26 cellular contexts compared by ENCODE assay signal in the genomic region with DNA sequence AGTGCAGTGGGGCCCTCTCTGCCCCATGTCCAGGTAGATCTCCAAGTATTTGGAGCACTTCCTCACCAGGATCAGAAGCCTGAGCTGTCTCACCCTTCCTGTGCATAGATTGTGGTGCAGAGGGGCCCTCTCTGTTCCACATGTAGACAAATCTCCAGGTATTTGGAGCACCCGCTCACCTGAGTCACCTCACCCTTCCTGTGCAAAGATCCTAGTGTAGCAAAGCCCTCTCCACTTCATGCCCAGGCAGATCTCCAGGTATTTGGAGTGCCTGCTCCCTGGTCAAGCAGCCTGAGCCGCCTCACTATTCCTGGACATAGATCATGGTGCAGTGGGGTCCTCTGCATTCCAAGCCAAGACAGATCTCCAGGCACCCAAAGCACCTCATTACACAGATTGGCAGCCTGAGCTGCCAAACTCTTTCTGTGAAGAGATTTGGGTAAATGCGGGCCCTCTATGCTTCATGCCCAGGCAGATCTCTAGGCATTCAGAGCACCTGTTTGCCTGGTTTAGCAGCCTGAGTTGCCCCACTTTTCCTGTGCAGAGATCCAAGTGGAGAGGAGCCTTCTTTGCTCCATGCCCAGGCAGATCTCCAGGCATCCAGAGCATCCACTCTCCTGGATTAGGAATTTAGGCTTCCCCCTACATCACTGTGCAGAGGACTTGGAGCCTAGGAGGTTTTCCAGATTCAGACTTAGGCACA.
DNase-seq lines count a peak whose midpoint lies in the region; ATAC-seq, FAIRE-seq and TF ChIP-seq lines count a peak whose summit lies in the region.
"Had no signal": no experiment of that assay in that cellular context is flagged by ENCODE, and none has a peak within 500 bp of the region (broad histone marks: within the 10 kb centered on the region; RNA-seq: fewer than 3 reads in every experiment).

No MANE protein-coding gene starts in this region.

- H3K9me3 ChIP-seq in breast epithelium (peaks cover 17 to 19% of the 10 kb centered on the region in 2 donors), HAP-1 (0 out of 2 replicates have a peak, but pooled peaks cover 3% of the 10 kb centered on the region)
- H3K9me3 ChIP-seq: Caco-2 had no signal

- no peak overlapping the region for H2BK120ac ChIP-seq in mesendoderm (ENCODE audit: low read depth, low read length)

- DNase-seq in MCF 10A (ENCODE audit: unreplicated experiment) (no peak), breast epithelium (ENCODE audit: low spot score in 2 of 2) (no peak), bronchial epithelial cell (ENCODE audit: low read depth) (no peak), mesendoderm (peak; percentile 23), HAP-1 (ENCODE audit: low spot score in 2 of 2) (no peak), NCI-H128 (lab: John Stamatoyannopoulos, UW; ENCODE audit: unreplicated experiment) (no peak)
- DNase-seq in NK-92 treated with Interleukin-12 subunit alpha and Interleukin-12 subunit beta, amount 100 ng/mL, for 24 hours (lab: John Stamatoyannopoulos, UW), result no peak
- DNase-seq: Caco-2; CD4-positive, CD25-positive, alpha-beta regulatory T cell; CD8-positive, alpha-beta T cell; DMS153; DND-41; GM23248; H7; HFFc6 had no signal

- no peak overlapping the region for H3K18ac ChIP-seq in mesendoderm (ENCODE audit: low read length)

- no peak overlapping the region for H3K4me3 Mint-ChIP-seq in MCF 10A (ENCODE audit: unreplicated experiment)
- H3K4me3 Mint-ChIP-seq: B cell; CD4-positive, CD25-positive, alpha-beta regulatory T cell; CD8-positive, alpha-beta T cell; HFFc6 had no signal

- H3K27me3 Mint-ChIP-seq in MCF 10A (ENCODE audit: insufficient read depth, unreplicated experiment), result no peaks in the 10 kb centered on the region
- H3K27me3 Mint-ChIP-seq: B cell had no signal

- H3K4me3 ChIP-seq in breast epithelium (no peak overlapping the region), bronchial epithelial cell (ENCODE audit: low read depth, low read length) (no peak overlapping the region), mesendoderm (ENCODE audit: low read length) (no peak overlapping the region), HAP-1 (no peak overlapping the region)
- H3K4me3 ChIP-seq: BLaER1, GM12878, GM23248 had no signal

- POLR2A ChIA-PET in MCF 10A (lab: Yijun Ruan, JAX), result interaction anchor here (0.7 to 2.4 kb wide), 3 partner anchors 18 to 33 kb away, joined by 3 to 6 read pairs (median 3); no protein-coding TSS in a partner anchor

- H2BK15ac ChIP-seq in mesendoderm (replicated peaks; ENCODE audit: low read depth), result no peak overlapping the region

- peaks cover 4% of the 10 kb centered on the region for H3K9me3 Mint-ChIP-seq in MCF 10A (ENCODE audit: unreplicated experiment)

- peak; percentile 52 for FAIRE-seq in bronchial epithelial cell (lab: Jason Lieb, UNC)
- FAIRE-seq: A204.1, G401.6, GM12878, GM19239, H1 had no signal

- CTCF ChIA-PET in MCF 10A (lab: Yijun Ruan, JAX), result no interaction called here

- no peak overlapping the region for H2BK5ac ChIP-seq in mesendoderm (ENCODE audit: low read length)

- WGBS in mesendoderm (ENCODE audit: extremely low coverage, insufficient coverage, low lambda C conversion rate), result no CpG with 5 or more reads among the region's 3 CpGs

- H3K27ac Mint-ChIP-seq in MCF 10A (ENCODE audit: low read depth, unreplicated experiment), result peak overlapping the region; percentile 16
- H3K27ac Mint-ChIP-seq: B cell; CD4-positive, CD25-positive, alpha-beta regulatory T cell; CD8-positive, alpha-beta T cell; HFFc6 had no signal

- in situ Hi-C loops in HAP-1 (cut with MboI; ENCODE audit: low sequenced_read_pairs), result no loop called here

- no peak overlapping the region for H2AK5ac ChIP-seq in mesendoderm (ENCODE audit: low read length)

- H3K27ac ChIP-seq in breast epithelium (no peak overlapping the region), mesendoderm (ENCODE audit: low read depth, low read length) (no peak overlapping the region)
- H3K27ac ChIP-seq: 22Rv1, BLaER1, C4-2B, GM23248 had no signal

- H3K27me3 ChIP-seq in breast epithelium (no peaks in the 10 kb centered on the region), bronchial epithelial cell (ENCODE audit: control insufficient read depth, insufficient read depth, low read length) (no peaks in the 10 kb centered on the region), mesendoderm (ENCODE audit: insufficient read depth, low read length, poor library complexity) (no peaks in the 10 kb centered on the region), HAP-1 (ENCODE audit: low read depth) (peaks cover 3% of the 10 kb centered on the region)
- H3K27me3 ChIP-seq: BLaER1 had no signal

- H4K5ac ChIP-seq in mesendoderm (ENCODE audit: low read length), result no peak overlapping the region

- no peaks in the 10 kb centered on the region for H3K79me2 ChIP-seq in mesendoderm (ENCODE audit: control insufficient read depth, insufficient read depth, low read length)

- no peak for TF ChIP-seq POLR2A in breast epithelium (IDR thresholded peaks at IDR 0.05)

- no peak overlapping the region for H3K9ac ChIP-seq in mesendoderm (ENCODE audit: low read length)
- H3K9ac ChIP-seq: BLaER1, GM23248 had no signal

- H3K4ac ChIP-seq in mesendoderm (ENCODE audit: low read depth, low read length), result no peak overlapping the region

- H3K23ac ChIP-seq in mesendoderm (ENCODE audit: low read length), result no peak overlapping the region

- H3K4me2 ChIP-seq in mesendoderm (ENCODE audit: low read length), result no peak overlapping the region
- H3K4me2 ChIP-seq: BLaER1 had no signal

- peak; percentile 87 for ATAC-seq in esophagus mucosa
- ATAC-seq: CD8-positive, alpha-beta T cell; GM12878; HCT116 had no signal

- H4K8ac ChIP-seq in mesendoderm (ENCODE audit: low read depth, low read length), result no peak overlapping the region

- peaks cover 13% of the 10 kb centered on the region for H3K36me3 Mint-ChIP-seq in MCF 10A (ENCODE audit: insufficient read depth, unreplicated experiment)
- H3K36me3 Mint-ChIP-seq: CD4-positive, CD25-positive, alpha-beta regulatory T cell; CD8-positive, alpha-beta T cell had no signal

- H3K56ac ChIP-seq in mesendoderm (ENCODE audit: low read length), result no peak overlapping the region

- H3K4me1 ChIP-seq in breast epithelium, result no peaks in the 10 kb centered on the region
- H3K4me1 ChIP-seq in mesendoderm (ENCODE audit: control insufficient read depth, low read depth, low read length), result no peaks in the 10 kb centered on the region
- no peaks in the 10 kb centered on the region for H3K4me1 ChIP-seq in HAP-1
- H3K4me1 ChIP-seq: BLaER1, Caco-2 had no signal

- BruUV-seq in MCF 10A (replicated peaks; lab: Mats Ljungman, UMichigan), result no TSS peak

- no peaks in the 10 kb centered on the region for H3K36me3 ChIP-seq in breast epithelium
- H3K36me3 ChIP-seq in bronchial epithelial cell (ENCODE audit: control insufficient read depth, insufficient read depth, low read length), result no peaks in the 10 kb centered on the region
- H3K36me3 ChIP-seq in mesendoderm (ENCODE audit: control insufficient read depth, insufficient read depth, low read length), result no peaks in the 10 kb centered on the region
- H3K36me3 ChIP-seq in HAP-1 (replicated peaks), result no peaks in the 10 kb centered on the region
- H3K36me3 ChIP-seq: BLaER1 had no signal

- intact Hi-C loops in MCF 10A (cut with micrococcal nuclease), result loop anchor here (10.0 kb wide), 1 partner anchor 225 kb away; no protein-coding TSS in a partner anchor
- intact Hi-C loops in breast epithelium (cut with DNase I; ENCODE audit: low total_unique reads), result no loop called here

- TF ChIP-seq CTCF in MCF 10A (IDR thresholded peaks at IDR 0.05; ENCODE audit: unreplicated experiment) (no peak), breast epithelium (IDR thresholded peaks at IDR 0.05) (no peak), bronchial epithelial cell (IDR thresholded peaks at IDR 0.05; ENCODE audit: insufficient read depth, low read length, severe bottlenecking) (no peak)

- no peaks in the 10 kb centered on the region for H3K79me1 ChIP-seq in mesendoderm (ENCODE audit: low read length)

- H3K4me1 Mint-ChIP-seq in MCF 10A (ENCODE audit: insufficient read depth, unreplicated experiment), result peaks cover 35% of the 10 kb centered on the region
- H3K4me1 Mint-ChIP-seq: B cell; CD4-positive, CD25-positive, alpha-beta regulatory T cell had no signal
